In the genomic region with DNA sequence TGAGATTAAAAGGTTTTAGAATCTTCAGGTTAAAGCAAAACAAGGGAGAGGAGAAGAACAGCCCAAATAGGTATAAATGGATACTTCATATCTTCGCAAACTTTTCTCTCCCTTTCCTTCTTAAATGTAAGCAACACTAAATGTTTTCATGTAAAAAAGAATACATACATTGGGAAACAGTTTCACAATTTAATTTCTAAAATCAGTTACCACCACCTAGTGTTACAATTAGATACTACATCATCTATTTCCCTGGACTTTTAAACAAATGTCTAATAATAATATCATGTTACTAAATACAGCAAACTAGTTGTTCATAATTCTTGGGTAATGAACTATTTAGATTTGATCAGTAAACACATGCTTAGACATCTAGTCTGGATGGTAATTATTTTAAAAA, we compare ENCODE assay signal across 10 cellular contexts. TPM values are rescaled to one million over a fixed set of nuclear protein-coding genes. Genes with fewer than 3 reads are reported as not detected.
DNase-seq lines count a peak whose midpoint lies in the region; ATAC-seq and TF ChIP-seq lines count a peak whose summit lies in the region.
"Had no signal": no experiment of that assay in that cellular context is flagged by ENCODE, and none has a peak within 500 bp of the region (broad histone marks: within the 10 kb centered on the region; RNA-seq: fewer than 3 reads in every experiment).

No MANE protein-coding gene starts in this region.

- WGBS in gastroesophageal sphincter (ENCODE audit: low coverage in 1 of 2), 2 donors: 32 to 60% methylated on average over 1 of the region's 1 CpG

- no peak for ATAC-seq in natural killer cell
- no peak for ATAC-seq in natural killer cell treated with Interleukin-12 subunit alpha and Interleukin-12 subunit beta and Interleukin-15 and Interleukin-18, amount 100 ng/mL, for 72 hours
- ATAC-seq in gastroesophageal sphincter: no peak
- ATAC-seq in HG02884 (IDR thresholded peaks at IDR 0.05; ENCODE audit: unreplicated experiment): no peak

- no peak overlapping the region for H3K4me3 Mint-ChIP-seq in natural killer cell
- H3K4me3 Mint-ChIP-seq in natural killer cell treated with Interleukin-12 subunit alpha and Interleukin-12 subunit beta and Interleukin-15 and Interleukin-18, amount 100 ng/mL, for 72 hours: no peak overlapping the region
- H3K4me3 Mint-ChIP-seq: activated naive CD8-positive, alpha-beta T cell had no signal

- peaks cover 0 to 28% of the 10 kb centered on the region in 2 donors for H3K36me3 ChIP-seq in gastroesophageal sphincter
- peaks cover 0 to 32% of the 10 kb centered on the region in 2 donors for H3K36me3 ChIP-seq in vagina

- H3K36me3 Mint-ChIP-seq in natural killer cell: no peaks in the 10 kb centered on the region
- H3K36me3 Mint-ChIP-seq in natural killer cell treated with Interleukin-12 subunit alpha and Interleukin-12 subunit beta and Interleukin-15 and Interleukin-18, amount 100 ng/mL, for 72 hours: peaks cover 33% of the 10 kb centered on the region

- no peaks in the 10 kb centered on the region for H3K27me3 Mint-ChIP-seq in natural killer cell (ENCODE audit: low read depth in 2 of 2)
- no peaks in the 10 kb centered on the region for H3K27me3 Mint-ChIP-seq in natural killer cell treated with Interleukin-12 subunit alpha and Interleukin-12 subunit beta and Interleukin-15 and Interleukin-18, amount 100 ng/mL, for 72 hours
- H3K27me3 Mint-ChIP-seq: activated naive CD8-positive, alpha-beta T cell had no signal

- no peak for TF ChIP-seq POLR2A in gastroesophageal sphincter (IDR thresholded peaks at IDR 0.05)
- TF ChIP-seq POLR2A in vagina (IDR thresholded peaks at IDR 0.05): no peak

- TF ChIP-seq CTCF in natural killer cell (IDR thresholded peaks at IDR 0.05): peak; percentile 62
- TF ChIP-seq CTCF in gastroesophageal sphincter (IDR thresholded peaks at IDR 0.05): peak; percentile 37 to 66 (median 62)
- TF ChIP-seq CTCF in vagina (IDR thresholded peaks at IDR 0.05): peak; percentile 27 to 38 (median 33)

- H3K9me3 ChIP-seq in gastroesophageal sphincter (no peaks in the 10 kb centered on the region), vagina (no peaks in the 10 kb centered on the region)
- H3K9me3 ChIP-seq: neutrophil had no signal

- peaks cover 5% of the 10 kb centered on the region in 2 donors for H3K4me1 Mint-ChIP-seq in natural killer cell
- H3K4me1 Mint-ChIP-seq in natural killer cell treated with Interleukin-12 subunit alpha and Interleukin-12 subunit beta and Interleukin-15 and Interleukin-18, amount 100 ng/mL, for 72 hours (ENCODE audit: low read depth in 2 of 2): peaks cover 0 to 10% of the 10 kb centered on the region in 2 donors

- H3K27me3 ChIP-seq in gastroesophageal sphincter (no peaks in the 10 kb centered on the region), vagina (no peaks in the 10 kb centered on the region)
- H3K27me3 ChIP-seq: neutrophil had no signal

- no peak overlapping the region for H3K27ac Mint-ChIP-seq in natural killer cell
- no peak overlapping the region for H3K27ac Mint-ChIP-seq in natural killer cell treated with Interleukin-12 subunit alpha and Interleukin-12 subunit beta and Interleukin-15 and Interleukin-18, amount 100 ng/mL, for 72 hours
- H3K27ac Mint-ChIP-seq: activated naive CD8-positive, alpha-beta T cell had no signal

- TF ChIP-seq EP300 in gastroesophageal sphincter (IDR thresholded peaks at IDR 0.05): no peak

- H3K4me3 ChIP-seq in gastroesophageal sphincter: no peak overlapping the region
- H3K4me3 ChIP-seq in vagina: no peak overlapping the region

- intact Hi-C loops in natural killer cell (cut with micrococcal nuclease) (no loop called here), vagina (cut with DNase I) (loop anchor here (10.0 kb wide), 2 partner anchors 100 to 390 kb away; no protein-coding TSS in a partner anchor)

- no peak overlapping the region for H3K27ac ChIP-seq in gastroesophageal sphincter
- no peak overlapping the region for H3K27ac ChIP-seq in vagina
- H3K27ac ChIP-seq: neutrophil had no signal

- peaks cover 0 to 17% (median 3%) of the 10 kb centered on the region in 3 donors for H3K4me1 ChIP-seq in gastroesophageal sphincter
- H3K4me1 ChIP-seq in vagina: no peaks in the 10 kb centered on the region

- no peaks in the 10 kb centered on the region for H3K9me3 Mint-ChIP-seq in natural killer cell
- no peaks in the 10 kb centered on the region for H3K9me3 Mint-ChIP-seq in natural killer cell treated with Interleukin-12 subunit alpha and Interleukin-12 subunit beta and Interleukin-15 and Interleukin-18, amount 100 ng/mL, for 72 hours

- DNase-seq in natural killer cell (no peak), RKO (ENCODE audit: low spot score) (peak; percentile 44), vagina (ENCODE audit: extremely low spot score in 2 of 2) (no peak), NCI-H510A (lab: John Stamatoyannopoulos, UW) (no peak)
- DNase-seq in natural killer cell treated with Interleukin-12 subunit alpha and Interleukin-12 subunit beta and Interleukin-15 and Interleukin-18, amount 100 ng/mL, for 72 hours (ENCODE audit: low spot score): no peak
- DNase-seq in activated effector memory CD4-positive, alpha-beta T cell treated with anti-CD3 and anti-CD28 coated beads, Interleukin-2, amount 50 U/mL, for 16 hours: no peak

RNA-seq across cellular contexts. Expression of a gene that starts 35.8 kb away (rescaled TPM):
- total RNA-seq in natural killer cell: 10 to 100 TPM; 48.8 to 57.3 (median 53.3) TPM
- total RNA-seq in natural killer cell treated with Interleukin-12 subunit alpha and Interleukin-12 subunit beta and Interleukin-15 and Interleukin-18, amount 100 ng/mL, for 72 hours: 10 to 100 TPM; 25.9 to 34.2 TPM
- 10 to 100 TPM; 21.8 to 93.6 (median 36.7) TPM for total RNA-seq in gastroesophageal sphincter
- 25.0 TPM for total RNA-seq in vagina
